8 cellular contexts compared by ENCODE assay signal in genomic region chr5:53479045-53479655, GRCh38. TPM values are rescaled to one million over a fixed set of nuclear protein-coding genes. Genes with fewer than 3 reads are reported as not detected.
DNase-seq lines count a peak whose midpoint lies in the region; ATAC-seq, FAIRE-seq and TF ChIP-seq lines count a peak whose summit lies in the region.

No MANE protein-coding gene starts in this region.

- ATAC-seq in GM18519 (IDR thresholded peaks at IDR 0.05; ENCODE audit: low FRiP score, unreplicated experiment) (no peak), GM21528 (IDR thresholded peaks at IDR 0.05; ENCODE audit: low FRiP score, unreplicated experiment) (no peak)

- H3K9me1 ChIP-seq in endothelial cell of umbilical vein (replicated peaks; ENCODE audit: control insufficient read depth, extremely low read depth, insufficient read depth, low read length), result no peaks in the 10 kb centered on the region

- WGBS in ovary, 3 donors, result 0 to 1% (median 1%) methylated on average over 17 of the region's 17 CpGs

- dilution Hi-C loops in endothelial cell of umbilical vein (cut with MboI; ENCODE audit: extremely low pct_ligation_motif_present, low sequenced_read_pairs), result no loop called here

- no peak for TF ChIP-seq POLR2A in endothelial cell of umbilical vein (IDR thresholded peaks at IDR 0.05; ENCODE audit: low read depth, low read length)
- TF ChIP-seq POLR2A in ovary (IDR thresholded peaks at IDR 0.05), result no peak

- peak overlapping the region; percentile 82 for H3K4me2 ChIP-seq in endothelial cell of umbilical vein (ENCODE audit: insufficient read depth, low read length)

- no peak for TF ChIP-seq EP300 in ovary (IDR thresholded peaks at IDR 0.05)

- no peaks in the 10 kb centered on the region for H3K79me2 ChIP-seq in endothelial cell of umbilical vein (ENCODE audit: control insufficient read depth, insufficient read depth, low read length)

- intact Hi-C loops in endothelial cell of umbilical vein (cut with micrococcal nuclease) (loop anchor here (1.0 to 5.0 kb wide), 4 partner anchors 82 to 750 kb away; partner anchors contain the start of gene NDUFS4), ovary (cut with DNase I) (no loop called here), head of caudate nucleus (cut with DNase I) (loop anchor here (10.0 kb wide), 1 partner anchor 746 kb away; no protein-coding TSS in a partner anchor)

- peak; percentile 22 for DNase-seq in GM03348 (ENCODE audit: low spot score)
- DNase-seq in NCI-H345 treated with DMSO at 0.1 percent for 48 hours (lab: John Stamatoyannopoulos, UW; ENCODE audit: unreplicated experiment), result peak; percentile 49
- peak; percentile 50 for DNase-seq in endothelial cell of umbilical vein (ENCODE audit: low read depth, low spot score)
- DNase-seq in ovary, result no peak
- no peak for DNase-seq in midbrain (lab: John Stamatoyannopoulos, UW)
- no peak for DNase-seq in head of caudate nucleus

- BruUV-seq in endothelial cell of umbilical vein (replicated peaks; lab: Mats Ljungman, UMichigan), result no TSS peak

- POLR2A ChIA-PET in endothelial cell of umbilical vein (lab: Charles Lee), result no interaction called here

- peak overlapping the region; percentile 41 for H3K9ac ChIP-seq in endothelial cell of umbilical vein (replicated peaks; ENCODE audit: extremely low read depth, insufficient read depth, low read length)

- H2AFZ ChIP-seq in endothelial cell of umbilical vein (ENCODE audit: low read depth, low read length), result peak overlapping the region; percentile 89

- no peaks in the 10 kb centered on the region for H3K36me3 ChIP-seq in endothelial cell of umbilical vein (ENCODE audit: control insufficient read depth in 2 of 2, extremely low read depth in 1 of 2, insufficient read depth in 2 of 2, low read length in 2 of 2)
- H3K36me3 ChIP-seq in ovary, result no peaks in the 10 kb centered on the region

- H3K4me1 ChIP-seq in endothelial cell of umbilical vein (ENCODE audit: control insufficient read depth, extremely low read depth, insufficient read depth, low read length) (peaks cover 20% of the 10 kb centered on the region), ovary (ENCODE audit: insufficient read depth) (peaks cover 2% of the 10 kb centered on the region)

- H3K27me3 ChIP-seq in endothelial cell of umbilical vein (ENCODE audit: control insufficient read depth in 2 of 2, insufficient read depth in 2 of 2, low read length in 2 of 2) (peaks cover 4 to 39% of the 10 kb centered on the region in 2 experiments), ovary (no peaks in the 10 kb centered on the region)

- TF ChIP-seq CTCF in endothelial cell of umbilical vein (IDR thresholded peaks at IDR 0.05; ENCODE audit: extremely low read depth in 1 of 2, insufficient read depth in 1 of 2, low read depth in 1 of 2, low read length in 2 of 2) (no peak), ovary (IDR thresholded peaks at IDR 0.05) (no peak)

- H4K20me1 ChIP-seq in endothelial cell of umbilical vein (replicated peaks; ENCODE audit: control insufficient read depth, extremely low read depth, insufficient read depth, low read length), result no peaks in the 10 kb centered on the region

- CTCF ChIA-PET in endothelial cell of umbilical vein (lab: Charles Lee), result no interaction called here

- no peaks in the 10 kb centered on the region for H3K9me3 ChIP-seq in endothelial cell of umbilical vein (replicated peaks; ENCODE audit: control insufficient read depth, insufficient read depth, low read length)
- no peaks in the 10 kb centered on the region for H3K9me3 ChIP-seq in ovary

- H3K4me3 ChIP-seq in endothelial cell of umbilical vein (replicated peaks in 1 of 3; ENCODE audit: insufficient read depth in 1 of 3, low read depth in 1 of 3, low read length in 3 of 3) (peak overlapping the region; percentile 44 to 64 (median 54)), ovary (peak overlapping the region; percentile 53)

- FAIRE-seq in endothelial cell of umbilical vein (lab: Jason Lieb, UNC), result no peak

- no peak overlapping the region for H3K27ac ChIP-seq in endothelial cell of umbilical vein (ENCODE audit: insufficient read depth, low read depth, low read length)
- H3K27ac ChIP-seq in ovary, result no peak overlapping the region

TF ChIP-seq in endothelial cell of umbilical vein, 7 proteins besides CTCF, POLR2A, EP300 and RAD21:
- TF ChIP-seq EZH2 (IDR thresholded peaks at IDR 0.05; ENCODE audit: borderline replicate concordance, low read depth, low read length, severe bottlenecking), result peak; percentile 9
- TF ChIP-seq MAX (IDR thresholded peaks at IDR 0.05; ENCODE audit: insufficient read depth, insufficient read length), result no peak

RNA-seq across cellular contexts. Expression of gene FST, which starts 1.3 kb away (rescaled TPM):
- 13.4 and 46.0 TPM in 2 replicates for total RNA-seq in endothelial cell of umbilical vein
- polyA plus RNA-seq in endothelial cell of umbilical vein, result 13.7 and 20.8 TPM in 2 replicates
- 23.3 and 27.4 TPM in 2 replicates for polyA plus RNA-seq in endothelial cell of umbilical vein (2011; cell fraction: cytosol; rRNA removed)
- polyA plus RNA-seq in endothelial cell of umbilical vein (2011; cell fraction: nucleus; rRNA removed), result 23.7 and 27.3 TPM in 2 replicates
- polyA plus RNA-seq in endothelial cell of umbilical vein (2012), result 17.1 and 19.2 TPM in 2 replicates
- 9.3 and 16.2 TPM in 2 replicates for polyA minus RNA-seq in endothelial cell of umbilical vein
- polyA minus RNA-seq in endothelial cell of umbilical vein (2011; cell fraction: cytosol; rRNA and poly(A)+ RNA removed), result 1.3 TPM
- 7.7 and 8.4 TPM in 2 replicates for polyA minus RNA-seq in endothelial cell of umbilical vein (2011; cell fraction: nucleus; rRNA and poly(A)+ RNA removed)
- total RNA-seq in ovary, result 1 to 10 TPM; 1.0 to 9.8 (median 3.4) TPM
- polyA plus RNA-seq in ovary, result 1 to 10 TPM; 6.7 to 9.6 TPM

Comparison
In these comparisons a context has a peak if more than half of its experiments do, and no peak if none do; other contexts are left out.
1. DNase-seq: peak in GM03348 (single experiment), NCI-H345 treated with DMSO at 0.1 percent for 48 hours (single experiment) and endothelial cell of umbilical vein (single experiment); none in ovary (0 of 5), midbrain (single experiment) and head of caudate nucleus (0 of 42).
2. intact Hi-C loops: an anchor here in endothelial cell of umbilical vein (1.0 to 5.0 kb wide) and head of caudate nucleus (10.0 kb wide); none called in ovary.